In the genomic region with DNA sequence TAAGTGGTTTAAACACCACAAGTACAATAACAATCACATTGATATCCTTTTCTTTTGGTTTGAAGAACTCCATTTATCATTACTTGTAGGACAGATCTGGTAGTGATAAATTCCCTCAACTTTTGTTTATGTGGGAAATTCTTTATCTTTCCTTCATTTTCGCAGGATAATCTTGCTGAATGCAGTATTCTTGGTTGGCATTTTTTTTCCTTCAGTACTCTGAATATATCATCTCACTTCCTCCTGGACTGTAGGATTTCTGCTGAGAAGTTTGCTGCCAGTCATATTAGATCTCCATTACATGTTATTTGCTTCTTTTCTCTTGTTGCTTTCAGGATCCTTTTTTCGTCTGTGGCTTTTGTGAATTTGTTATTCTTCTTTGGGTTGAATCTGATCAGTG, we compare ENCODE assay signal across 28 cellular contexts.
"Had no signal": no experiment of that assay in that cellular context is flagged by ENCODE, and none has a peak within 500 bp of the region (broad histone marks: within the 10 kb centered on the region; RNA-seq: fewer than 3 reads in every experiment).

No MANE protein-coding gene starts in this region.

- ATAC-seq: effector memory CD8-positive, alpha-beta T cell; esophagus mucosa; foreskin keratinocyte; gastroesophageal sphincter; heart left ventricle; heart right ventricle had no signal

- H3K27ac ChIP-seq: colonic mucosa, coronary artery, dorsolateral prefrontal cortex, epithelial cell of prostate, esophagus muscularis mucosa, esophagus squamous epithelium, foreskin keratinocyte, gastroesophageal sphincter, heart left ventricle, heart right ventricle, hepatocyte had no signal

- H3K9me3 ChIP-seq: colonic mucosa had no signal

- H3K4me3 ChIP-seq: colonic mucosa, coronary artery, dorsolateral prefrontal cortex, esophagus muscularis mucosa, esophagus squamous epithelium, gastroesophageal sphincter, heart left ventricle, heart right ventricle, hepatocyte had no signal

- H3K36me3 ChIP-seq: colonic mucosa, esophagus muscularis mucosa, esophagus squamous epithelium, gastroesophageal sphincter, heart left ventricle, heart right ventricle had no signal

- H3K4me1 ChIP-seq: colonic mucosa, esophagus muscularis mucosa, esophagus squamous epithelium, foreskin keratinocyte, gastroesophageal sphincter, heart left ventricle, heart right ventricle had no signal

- DNase-seq: colonic mucosa; cortex of kidney; dermis blood vessel endothelial cell; dorsolateral prefrontal cortex; effector CD4-positive, alpha-beta T cell; effector CD8-positive, alpha-beta T cell; effector memory CD4-positive, alpha-beta T cell; effector memory CD8-positive, alpha-beta T cell; endodermal cell; erythroblast; esophagus squamous epithelium; foreskin fibroblast; foreskin keratinocyte; foreskin melanocyte; glutamatergic neuron; head of caudate nucleus; heart left ventricle; heart right ventricle; hippocampal formation had no signal

- FAIRE-seq: endometrium, endothelial cell of umbilical vein, frontal cortex had no signal

- H3K27me3 ChIP-seq: colonic mucosa, dorsolateral prefrontal cortex, esophagus muscularis mucosa, esophagus squamous epithelium, gastroesophageal sphincter, heart left ventricle, heart right ventricle, hepatocyte had no signal
